In the genomic region with DNA sequence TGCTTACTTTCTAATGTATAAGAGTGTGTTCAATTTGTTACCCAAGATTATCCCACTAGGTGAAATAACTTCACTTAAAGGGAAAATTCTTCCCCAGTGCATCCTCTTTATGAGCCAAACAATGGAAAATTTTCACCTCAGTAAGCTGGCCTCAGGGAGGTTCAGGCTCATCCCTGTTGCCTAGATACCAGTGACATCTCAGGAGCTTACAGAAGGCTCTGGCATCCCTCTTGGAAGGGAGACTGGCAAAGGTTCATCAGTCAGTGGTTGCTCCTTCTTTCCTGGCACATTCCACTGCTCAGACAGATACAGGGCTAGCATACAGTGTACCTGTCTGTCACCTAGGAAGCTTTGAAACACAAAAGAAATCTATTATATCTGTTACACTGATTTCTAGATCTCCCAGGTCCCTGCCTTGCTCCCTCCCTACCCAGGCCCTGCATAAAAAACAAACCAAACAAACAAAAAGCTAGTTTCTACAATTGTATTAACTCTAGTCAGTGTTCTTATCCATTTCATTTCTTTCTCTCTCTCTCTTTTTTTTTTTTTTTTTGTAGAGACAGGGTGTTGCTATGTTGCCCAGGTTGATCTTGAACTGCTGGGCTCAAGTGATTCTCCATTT, we compare ENCODE assay signal across 8 cellular contexts. TPM values are rescaled to one million over a fixed set of nuclear protein-coding genes. Genes with fewer than 3 reads are reported as not detected.
DNase-seq lines count a peak whose midpoint lies in the region; TF ChIP-seq lines count a peak whose summit lies in the region.

No MANE protein-coding gene starts in this region.

- H3K9ac ChIP-seq in neuronal stem cell (ENCODE audit: low read depth, low read length, poor library complexity), result no peak overlapping the region

- H4K8ac ChIP-seq in neuronal stem cell (ENCODE audit: low read depth, low read length), result no peak overlapping the region

- H2BK5ac ChIP-seq in neuronal stem cell (ENCODE audit: low read length), result no peak overlapping the region

- H3K4me2 ChIP-seq in neuronal stem cell (ENCODE audit: insufficient read depth, low read length, poor library complexity, severe bottlenecking), result peak overlapping the region; percentile 15

- DNase-seq in EL (peak; percentile 50), NCI-H226 (peak; percentile 85), neuronal stem cell (ENCODE audit: low spot score) (peak; percentile 45), GM13977 (ENCODE audit: low spot score) (no peak), epidermal melanocyte (ENCODE audit: insufficient read length, low spot score) (no peak), ureter (ENCODE audit: low spot score) (no peak)
- DNase-seq in effector memory CD4-positive, alpha-beta T cell, result no peak

- no peaks in the 10 kb centered on the region for H3K9me3 ChIP-seq in ectodermal cell (ENCODE audit: control insufficient read depth, low read length)
- no peaks in the 10 kb centered on the region for H3K9me3 ChIP-seq in neuronal stem cell (replicated peaks in 1 of 2; ENCODE audit: control insufficient read depth in 2 of 2, insufficient read depth in 1 of 2, low read depth in 1 of 2, low read length in 2 of 2)
- H3K9me3 ChIP-seq in effector memory CD4-positive, alpha-beta T cell (ENCODE audit: control insufficient read depth, low read length), result no peaks in the 10 kb centered on the region

- no peak overlapping the region for H3K23ac ChIP-seq in neuronal stem cell (ENCODE audit: low read depth, low read length, poor library complexity)

- H2BK12ac ChIP-seq in neuronal stem cell (ENCODE audit: low read length), result no peak overlapping the region

- no peak overlapping the region for H2BK15ac ChIP-seq in neuronal stem cell (ENCODE audit: low read length)

- no peak overlapping the region for H3K18ac ChIP-seq in neuronal stem cell (ENCODE audit: low read length)

- H2BK120ac ChIP-seq in neuronal stem cell (ENCODE audit: low read depth, low read length), result no peak overlapping the region

- H2AFZ ChIP-seq in neuronal stem cell (ENCODE audit: low read length), result no peak overlapping the region

- H3K79me1 ChIP-seq in neuronal stem cell (ENCODE audit: low read depth, low read length), result peaks cover 3% of the 10 kb centered on the region

- H4K91ac ChIP-seq in neuronal stem cell (ENCODE audit: low read depth, low read length, poor library complexity), result no peak overlapping the region

- H3K27ac ChIP-seq in ectodermal cell (ENCODE audit: insufficient read depth, low read depth, low read length, poor library complexity, severe bottlenecking) (no peak overlapping the region), neuronal stem cell (replicated peaks; ENCODE audit: low read length) (no peak overlapping the region)
- no peak overlapping the region for H3K27ac ChIP-seq in effector memory CD4-positive, alpha-beta T cell (ENCODE audit: insufficient read depth, low read length, poor library complexity, severe bottlenecking)

- H3K4me1 ChIP-seq in ectodermal cell (ENCODE audit: control insufficient read depth, insufficient read depth, low read length), result peaks cover 14% of the 10 kb centered on the region
- peaks cover 8 to 9% of the 10 kb centered on the region in 2 donors for H3K4me1 ChIP-seq in neuronal stem cell (ENCODE audit: control insufficient read depth in 2 of 2, insufficient read depth in 1 of 2, low read depth in 1 of 2, low read length in 2 of 2)
- H3K4me1 ChIP-seq in effector memory CD4-positive, alpha-beta T cell (ENCODE audit: control insufficient read depth, insufficient read depth, low read length, poor library complexity, severe bottlenecking), result peaks cover 17% of the 10 kb centered on the region

- no peaks in the 10 kb centered on the region for H3K27me3 ChIP-seq in ectodermal cell (ENCODE audit: control insufficient read depth, insufficient read depth, low read length, poor library complexity, severe bottlenecking)
- no peaks in the 10 kb centered on the region for H3K27me3 ChIP-seq in neuronal stem cell (ENCODE audit: control insufficient read depth in 3 of 3, insufficient read depth in 3 of 3, low read depth in 1 of 3, low read length in 3 of 3)
- no peaks in the 10 kb centered on the region for H3K27me3 ChIP-seq in effector memory CD4-positive, alpha-beta T cell (replicated peaks; ENCODE audit: control insufficient read depth, insufficient read depth, low read length, poor library complexity, severe bottlenecking)

- no peak overlapping the region for H3K4ac ChIP-seq in neuronal stem cell (ENCODE audit: low read length)

- no peak overlapping the region for H3K14ac ChIP-seq in neuronal stem cell (ENCODE audit: low read length)

- peaks cover 19% of the 10 kb centered on the region for H3K36me3 ChIP-seq in ectodermal cell (ENCODE audit: control insufficient read depth, insufficient read depth, low read length)
- peaks cover 19 to 50% of the 10 kb centered on the region in 2 donors for H3K36me3 ChIP-seq in neuronal stem cell (replicated peaks in 1 of 2; ENCODE audit: control insufficient read depth in 2 of 2, insufficient read depth in 2 of 2, low read length in 2 of 2)
- peaks cover 7% of the 10 kb centered on the region for H3K36me3 ChIP-seq in effector memory CD4-positive, alpha-beta T cell (ENCODE audit: control insufficient read depth, insufficient read depth, low read length)

- no peak for TF ChIP-seq CTCF in GM13977 (IDR thresholded peaks at IDR 0.05; ENCODE audit: extremely low read depth, insufficient read depth, missing control alignments)

- no peak overlapping the region for H2AK5ac ChIP-seq in neuronal stem cell (ENCODE audit: low read depth, low read length)

- in situ Hi-C loops in GM13977 (cut with MboI; ENCODE audit: low pct_unique_long_range_greater_than_20kb, low sequenced_read_pairs, unreplicated experiment), result no loop called here

- peak overlapping the region; percentile 85 for H3K4me3 ChIP-seq in ectodermal cell (ENCODE audit: insufficient read depth, low read depth, low read length)
- peak overlapping the region in 1 of 2 donors; percentile 83 for H3K4me3 ChIP-seq in neuronal stem cell (ENCODE audit: low read length in 2 of 2)
- H3K4me3 ChIP-seq in effector memory CD4-positive, alpha-beta T cell (ENCODE audit: insufficient read depth, low read depth, low read length, poor library complexity, severe bottlenecking), result no peak overlapping the region

RNA-seq across cellular contexts. Expression of a gene that starts 1.7 kb away (rescaled TPM):
- 192 TPM for polyA plus RNA-seq in ectodermal cell (2013, experiment 1 of 4)
- polyA plus RNA-seq in ectodermal cell (2013, experiment 2 of 4), result 190 TPM
- polyA plus RNA-seq in ectodermal cell (2013, experiment 3 of 4), result 178 TPM
- polyA plus RNA-seq in ectodermal cell (2013, experiment 4 of 4), result 214 TPM
- polyA plus RNA-seq in neuronal stem cell (2013, experiment 1 of 2), result 189 TPM
- polyA plus RNA-seq in neuronal stem cell (2013, experiment 2 of 2), result 187 TPM
- 97.0 TPM for total RNA-seq in ureter

RNA-seq across cellular contexts. Expression of a gene that starts 29.6 kb away (rescaled TPM):
- polyA plus RNA-seq in ectodermal cell (2013, experiment 1 of 4), result 39.5 TPM
- polyA plus RNA-seq in ectodermal cell (2013, experiment 2 of 4), result 37.0 TPM
- polyA plus RNA-seq in ectodermal cell (2013, experiment 3 of 4), result 38.5 TPM
- polyA plus RNA-seq in ectodermal cell (2013, experiment 4 of 4), result 36.1 TPM
- polyA plus RNA-seq in neuronal stem cell (2013, experiment 1 of 2), result 17.6 TPM
- polyA plus RNA-seq in neuronal stem cell (2013, experiment 2 of 2), result 17.5 TPM
- total RNA-seq in ureter, result 21.6 TPM

RNA-seq across cellular contexts. Expression of a gene that starts 52.6 kb away (rescaled TPM):
- polyA plus RNA-seq in ectodermal cell (2013, experiment 1 of 4), result 26.0 TPM
- 29.7 TPM for polyA plus RNA-seq in ectodermal cell (2013, experiment 2 of 4)
- polyA plus RNA-seq in ectodermal cell (2013, experiment 3 of 4), result 18.8 TPM
- polyA plus RNA-seq in ectodermal cell (2013, experiment 4 of 4), result 24.8 TPM
- 8.4 TPM for polyA plus RNA-seq in neuronal stem cell (2013, experiment 1 of 2)
- polyA plus RNA-seq in neuronal stem cell (2013, experiment 2 of 2), result 8.5 TPM
- total RNA-seq in ureter, result 1.5 TPM

Comparison
In these comparisons a context has a peak if more than half of its experiments do, and no peak if none do; other contexts are left out.
1. DNase-seq: peak in EL (single experiment), NCI-H226 (single experiment) and neuronal stem cell (single experiment); none in effector memory CD4-positive, alpha-beta T cell (0 of 3), GM13977 (single experiment), epidermal melanocyte (single experiment) and ureter (single experiment).